In the genomic region with DNA sequence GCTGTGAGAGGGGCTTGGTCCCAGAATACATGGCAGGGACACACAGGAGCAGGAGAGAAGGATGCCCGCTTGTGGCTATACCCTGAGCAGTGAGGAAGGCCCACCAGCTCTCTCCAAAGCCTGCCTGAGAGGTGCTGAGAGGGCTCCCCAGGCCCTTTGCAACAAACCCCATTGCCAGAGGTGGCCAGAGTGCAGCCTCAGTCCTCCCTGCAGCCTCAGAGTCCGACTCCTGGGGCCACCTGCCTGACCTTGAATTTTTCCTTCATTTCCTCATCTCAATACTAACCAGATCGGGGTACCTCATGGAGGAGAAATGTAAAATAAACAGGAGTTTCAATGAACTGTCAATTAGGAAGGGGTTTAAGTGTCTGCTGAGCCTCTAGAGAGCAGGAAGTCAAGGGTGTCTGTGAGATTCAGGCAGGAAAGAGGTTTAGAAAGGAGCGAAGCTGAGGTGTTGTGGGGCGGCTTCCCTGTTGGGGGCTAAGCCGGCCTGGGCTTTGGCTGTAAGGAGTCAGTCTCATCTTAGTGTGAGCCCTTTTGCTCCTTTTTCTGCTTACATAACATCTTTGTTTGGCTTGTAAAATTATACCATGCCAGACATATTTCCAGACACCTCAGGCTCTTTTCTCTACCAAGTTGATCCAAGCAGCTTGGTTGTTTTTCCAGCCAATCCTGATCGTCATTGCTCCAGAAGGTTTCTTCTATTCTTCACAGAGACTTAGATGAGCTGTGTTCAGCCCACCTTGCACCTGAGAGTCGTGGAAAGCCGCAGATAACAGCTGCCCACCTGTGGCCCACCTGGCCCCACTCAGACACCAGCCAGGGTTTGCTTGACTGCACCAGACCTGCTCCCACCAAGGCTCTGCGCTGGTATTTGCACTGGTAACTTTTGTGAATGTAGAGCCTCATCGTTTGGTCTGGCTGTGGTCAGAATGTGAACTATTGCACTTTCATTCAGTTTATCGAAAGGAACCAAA, we compare ENCODE assay signal across 8 cellular contexts. TPM values are rescaled to one million over a fixed set of nuclear protein-coding genes. Genes with fewer than 3 reads are reported as not detected.
A peak's percentile ranks its signal among the peaks of the same experiment; 100 is the strongest.
DNase-seq lines count a peak whose midpoint lies in the region; ATAC-seq and TF ChIP-seq lines count a peak whose summit lies in the region.

No MANE protein-coding gene starts in this region.

- H3K9me3 ChIP-seq in right atrium auricular region = no peaks in the 10 kb centered on the region
- H3K9me3 ChIP-seq in heart right ventricle = no peaks in the 10 kb centered on the region
- no peaks in the 10 kb centered on the region for H3K9me3 ChIP-seq in thymus (ENCODE audit: control insufficient read depth)

- H3K36me3 ChIP-seq in right atrium auricular region (no peaks in the 10 kb centered on the region), heart right ventricle (no peaks in the 10 kb centered on the region), thymus (ENCODE audit: control insufficient read depth, insufficient read depth) (no peaks in the 10 kb centered on the region)

- 81 to 87% methylated on average over 12 of the region's 12 CpGs for WGBS in heart right ventricle, 2 donors
- WGBS in thymus = 35% methylated on average over 12 of the region's 12 CpGs

- intact Hi-C loops in heart right ventricle (cut with DNase I) = loop anchor here in 1 of 10 donors (5.0 kb wide), 1 partner anchor 39 kb away; no protein-coding TSS in a partner anchor

- H3K27ac Mint-ChIP-seq in activated CD8-positive, alpha-beta T cell treated with anti-CD3 and anti-CD28 coated beads, Interleukin-2, amount 10 ng/mL, durations not matched to agents 7 days and 5 days = peak overlapping the region; percentile 91

- POLR2A ChIA-PET in activated CD8-positive, alpha-beta T cell treated with anti-CD3 and anti-CD28 coated beads, Interleukin-2, amount 10 ng/mL, durations not matched to agents 7 days and 5 days (lab: Charles Lee) = interaction anchor here (0.9 to 4.2 kb wide), 7 partner anchors 8 to 35 kb away, joined by 3 to 30 read pairs (median 9); no protein-coding TSS in a partner anchor
- POLR2A ChIA-PET in HEK293T (lab: Yijun Ruan, JAX) = no interaction called here

- peak overlapping the region; percentile 69 for H3K4me3 Mint-ChIP-seq in activated CD8-positive, alpha-beta T cell treated with anti-CD3 and anti-CD28 coated beads, Interleukin-2, amount 10 ng/mL, durations not matched to agents 7 days and 5 days

- CTCF ChIA-PET in activated CD8-positive, alpha-beta T cell treated with anti-CD3 and anti-CD28 coated beads, Interleukin-2, amount 10 ng/mL, durations not matched to agents 7 days and 5 days (lab: Charles Lee) = interaction anchor here (0.9 to 8.7 kb wide), 10 partner anchors 8 to 68 kb away, joined by 3 to 83 read pairs (median 5); no protein-coding TSS in a partner anchor
- CTCF ChIA-PET in HEK293T (lab: Yijun Ruan, JAX) = no interaction called here

- H3K27ac ChIP-seq in right atrium auricular region (no peak overlapping the region), heart right ventricle (peak overlapping the region in 1 of 10 donors; percentile 78), thymus (ENCODE audit: low read depth) (peak overlapping the region; percentile 84)

- H3K4me1 Mint-ChIP-seq in activated CD8-positive, alpha-beta T cell treated with anti-CD3 and anti-CD28 coated beads, Interleukin-2, amount 10 ng/mL, durations not matched to agents 7 days and 5 days (ENCODE audit: low read depth) = peaks cover 95% of the 10 kb centered on the region

- no peak for ATAC-seq in heart right ventricle
- ATAC-seq in HG03095 (IDR thresholded peaks at IDR 0.05; ENCODE audit: unreplicated experiment) = peak; percentile 75
- peak; percentile 64 for ATAC-seq in activated CD8-positive, alpha-beta T cell treated with anti-CD3 and anti-CD28 coated beads, Interleukin-2, amount 10 ng/mL, durations not matched to agents 7 days and 5 days

- H3K36me3 Mint-ChIP-seq in activated CD8-positive, alpha-beta T cell treated with anti-CD3 and anti-CD28 coated beads, Interleukin-2, amount 10 ng/mL, durations not matched to agents 7 days and 5 days (ENCODE audit: low read depth) = peaks cover 16% of the 10 kb centered on the region

- H3K4me1 ChIP-seq in right atrium auricular region (peaks cover 0 to 10% of the 10 kb centered on the region in 2 donors), heart right ventricle (peaks cover 0 to 78% (median 0%) of the 10 kb centered on the region in 9 donors), thymus (ENCODE audit: control insufficient read depth, insufficient read depth, low read length) (peaks cover 41% of the 10 kb centered on the region)

- no peaks in the 10 kb centered on the region for H3K9me3 Mint-ChIP-seq in activated CD8-positive, alpha-beta T cell treated with anti-CD3 and anti-CD28 coated beads, Interleukin-2, amount 10 ng/mL, durations not matched to agents 7 days and 5 days (ENCODE audit: insufficient read depth)

- H3K4me3 ChIP-seq in right atrium auricular region (no peak overlapping the region), heart right ventricle (no peak overlapping the region), thymus (ENCODE audit: low read length) (no peak overlapping the region)

- DNase-seq in right atrium auricular region (ENCODE audit: low spot score) = peak; percentile 56
- no peak for DNase-seq in heart right ventricle
- DNase-seq in activated CD8-positive, alpha-beta T cell treated with anti-CD3 and anti-CD28 coated beads, Interleukin-2, amount 10 ng/mL, durations not matched to agents 7 days and 5 days = peak; percentile 69
- DNase-seq in pons (ENCODE audit: low spot score) = no peak
- no peak for DNase-seq in NCI-H146 (lab: John Stamatoyannopoulos, UW)
- DNase-seq in HEK293T (ENCODE audit: extremely low spot score) = no peak

- no peaks in the 10 kb centered on the region for H3K27me3 ChIP-seq in right atrium auricular region
- no peaks in the 10 kb centered on the region for H3K27me3 ChIP-seq in heart right ventricle
- no peaks in the 10 kb centered on the region for H3K27me3 ChIP-seq in thymus (ENCODE audit: control insufficient read depth, insufficient read depth)

- TF ChIP-seq CTCF in right atrium auricular region (IDR thresholded peaks at IDR 0.05) = no peak
- TF ChIP-seq CTCF in heart right ventricle (IDR thresholded peaks at IDR 0.05) = no peak

- no peaks in the 10 kb centered on the region for H3K27me3 Mint-ChIP-seq in activated CD8-positive, alpha-beta T cell treated with anti-CD3 and anti-CD28 coated beads, Interleukin-2, amount 10 ng/mL, durations not matched to agents 7 days and 5 days (ENCODE audit: low read depth)

TF ChIP-seq in HEK293T, 16 proteins besides CTCF, POLR2A, EP300 and RAD21:
- TF ChIP-seq L3MBTL2 (conservative IDR thresholded peaks at IDR 0.05) = no peak
- TF ChIP-seq SP1 (IDR thresholded peaks at IDR 0.05) = no peak
- no peak for TF ChIP-seq FOXK2 (IDR thresholded peaks at IDR 0.05)
- no peak for TF ChIP-seq TARDBP (IDR thresholded peaks at IDR 0.05)
- no peak for TF ChIP-seq BHLHE40 (IDR thresholded peaks at IDR 0.05; ENCODE audit: borderline replicate concordance)
- no peak for TF ChIP-seq FOXM1 (IDR thresholded peaks at IDR 0.05; ENCODE audit: borderline replicate concordance)
- TF ChIP-seq CTBP1 (IDR thresholded peaks at IDR 0.05; ENCODE audit: borderline replicate concordance) = no peak
- no peak for TF ChIP-seq ELF4 (IDR thresholded peaks at IDR 0.05)
- no peak for TF ChIP-seq ARNT (IDR thresholded peaks at IDR 0.05)
- no peak for TF ChIP-seq HDGF (IDR thresholded peaks at IDR 0.05; ENCODE audit: borderline replicate concordance)
- TF ChIP-seq ZNF384 (IDR thresholded peaks at IDR 0.05) = no peak
- TF ChIP-seq, protein P1, sequence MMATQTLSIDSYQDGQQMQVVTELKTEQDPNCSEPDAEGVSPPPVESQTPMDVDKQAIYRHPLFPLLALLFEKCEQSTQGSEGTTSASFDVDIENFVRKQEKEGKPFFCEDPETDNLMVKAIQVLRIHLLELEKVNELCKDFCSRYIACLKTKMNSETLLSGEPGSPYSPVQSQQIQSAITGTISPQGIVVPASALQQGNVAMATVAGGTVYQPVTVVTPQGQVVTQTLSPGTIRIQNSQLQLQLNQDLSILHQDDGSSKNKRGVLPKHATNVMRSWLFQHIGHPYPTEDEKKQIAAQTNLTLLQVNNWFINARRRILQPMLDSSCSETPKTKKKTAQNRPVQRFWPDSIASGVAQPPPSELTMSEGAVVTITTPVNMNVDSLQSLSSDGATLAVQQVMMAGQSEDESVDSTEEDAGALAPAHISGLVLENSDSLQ (IDR thresholded peaks at IDR 0.05) = no peak
- no peak for TF ChIP-seq NFRKB (IDR thresholded peaks at IDR 0.05)
- TF ChIP-seq FOXA1 (IDR thresholded peaks at IDR 0.05) = no peak
- no peak for TF ChIP-seq SUZ12 (IDR thresholded peaks at IDR 0.05)
- no peak for TF ChIP-seq LEF1 (IDR thresholded peaks at IDR 0.05; ENCODE audit: borderline replicate concordance)

RNA-seq across cellular contexts. Expression of a gene that starts 36.7 kb away (rescaled TPM):
- total RNA-seq in right atrium auricular region = 10 to 100 TPM in 1 of 2 donors, 1 to 10 TPM in 1; 8.2 to 10.5 TPM
- 1 to 10 TPM; 1.7 to 9.2 (median 2.8) TPM for total RNA-seq in heart right ventricle
- 1 to 10 TPM; 4.5 to 7.2 TPM for polyA plus RNA-seq in heart right ventricle
- total RNA-seq in activated CD8-positive, alpha-beta T cell treated with anti-CD3 and anti-CD28 coated beads, Interleukin-2, amount 10 ng/mL, durations not matched to agents 7 days and 5 days = 10 to 100 TPM; 38.3 to 42.3 TPM
- polyA plus RNA-seq in thymus = 45.7 TPM

Comparison
In these comparisons a context has a peak if more than half of its experiments do, and no peak if none do; other contexts are left out.
1. DNase-seq: peak in right atrium auricular region (single experiment) and activated CD8-positive, alpha-beta T cell treated with anti-CD3 and anti-CD28 coated beads, Interleukin-2, amount 10 ng/mL, durations not matched to agents 7 days and 5 days (single experiment); none in heart right ventricle (0 of 2), pons (single experiment), NCI-H146 (single experiment) and HEK293T (single experiment).
2. ATAC-seq: peak in HG03095 (single experiment) and activated CD8-positive, alpha-beta T cell treated with anti-CD3 and anti-CD28 coated beads, Interleukin-2, amount 10 ng/mL, durations not matched to agents 7 days and 5 days (single experiment); none in heart right ventricle (0 of 8).